ENCODE assay signal across 8 cellular contexts in genomic region chr17:60391419-60392041, GRCh38. TPM values are rescaled to one million over a fixed set of nuclear protein-coding genes. Genes with fewer than 3 reads are reported as not detected.
DNase-seq lines count a peak whose midpoint lies in the region; ATAC-seq lines count a peak whose summit lies in the region.

No MANE protein-coding gene starts in this region.

- DNase-seq in DMS 273 (lab: John Stamatoyannopoulos, UW; ENCODE audit: unreplicated experiment) = peak; percentile 92
- DNase-seq in immature natural killer cell = peak in 1 of 3 donors; percentile 19
- DNase-seq in stimulated activated effector memory CD8-positive, alpha-beta T cell treated with anti-CD3 and anti-CD28 coated beads, Interleukin-12 subunit alpha, Interleukin-12 subunit beta, amount 100 ng/mL, for 72 hours (ENCODE audit: low spot score in 2 of 2) = no peak
- no peak for DNase-seq in central memory CD4-positive, alpha-beta T cell

- H3K27ac ChIP-seq in HUES64 (ENCODE audit: low read depth, low read length) (peak overlapping the region; percentile 98), angular gyrus (ENCODE audit: low read depth, low read length) (peak overlapping the region; percentile 98)

- H3K9me3 ChIP-seq in HUES64 (ENCODE audit: insufficient read depth, low read depth, low read length) = no peaks in the 10 kb centered on the region

- WGBS in HUES64 = under 1% methylated on average over 38 of the region's 39 CpGs

- no peaks in the 10 kb centered on the region for H3K9me3 Mint-ChIP-seq in immature natural killer cell
- H3K9me3 Mint-ChIP-seq in stimulated activated effector memory CD8-positive, alpha-beta T cell treated with anti-CD3 and anti-CD28 coated beads, Interleukin-12 subunit alpha, Interleukin-12 subunit beta, amount 100 ng/mL, for 72 hours = no peaks in the 10 kb centered on the region

- H3K27me3 ChIP-seq in HUES64 (ENCODE audit: insufficient read depth, low read length) = no peaks in the 10 kb centered on the region

- H3K36me3 ChIP-seq in HUES64 (ENCODE audit: insufficient read depth, low read length) = no peaks in the 10 kb centered on the region

- peaks cover 39% of the 10 kb centered on the region for H3K4me1 ChIP-seq in HUES64 (ENCODE audit: insufficient read depth, low read length)

- peak overlapping the region; percentile 88 to 98 (median 95) for H3K27ac Mint-ChIP-seq in immature natural killer cell
- H3K27ac Mint-ChIP-seq in stimulated activated effector memory CD8-positive, alpha-beta T cell treated with anti-CD3 and anti-CD28 coated beads, Interleukin-12 subunit alpha, Interleukin-12 subunit beta, amount 100 ng/mL, for 72 hours = peak overlapping the region; percentile 93

- no peaks in the 10 kb centered on the region for H3K36me3 Mint-ChIP-seq in immature natural killer cell
- peaks cover 21% of the 10 kb centered on the region for H3K36me3 Mint-ChIP-seq in stimulated activated effector memory CD8-positive, alpha-beta T cell treated with anti-CD3 and anti-CD28 coated beads, Interleukin-12 subunit alpha, Interleukin-12 subunit beta, amount 100 ng/mL, for 72 hours

- H3K9ac ChIP-seq in HUES64 (ENCODE audit: low read depth, low read length) = peak overlapping the region; percentile 83

- H3K27me3 Mint-ChIP-seq in immature natural killer cell (ENCODE audit: low read depth in 3 of 3) = peaks cover 8 to 13% (median 13%) of the 10 kb centered on the region in 3 donors

- H3K4me3 ChIP-seq in HUES64 (ENCODE audit: low read length) = peak overlapping the region; percentile 90

- peak overlapping the region; percentile 94 to 97 (median 95) for H3K4me3 Mint-ChIP-seq in immature natural killer cell
- peak overlapping the region; percentile 94 for H3K4me3 Mint-ChIP-seq in stimulated activated effector memory CD8-positive, alpha-beta T cell treated with anti-CD3 and anti-CD28 coated beads, Interleukin-12 subunit alpha, Interleukin-12 subunit beta, amount 100 ng/mL, for 72 hours

- ATAC-seq in GM21447 (IDR thresholded peaks at IDR 0.05; ENCODE audit: unreplicated experiment) (peak; percentile 28), GM18520 (IDR thresholded peaks at IDR 0.05; ENCODE audit: unreplicated experiment) (no peak)
- ATAC-seq in stimulated activated effector memory CD8-positive, alpha-beta T cell treated with anti-CD3 and anti-CD28 coated beads, Interleukin-12 subunit alpha, Interleukin-12 subunit beta, amount 100 ng/mL, for 72 hours = peak; percentile 57

- H3K4me1 Mint-ChIP-seq in immature natural killer cell = peaks cover 38 to 50% of the 10 kb centered on the region in 2 donors
- peaks cover 36% of the 10 kb centered on the region for H3K4me1 Mint-ChIP-seq in stimulated activated effector memory CD8-positive, alpha-beta T cell treated with anti-CD3 and anti-CD28 coated beads, Interleukin-12 subunit alpha, Interleukin-12 subunit beta, amount 100 ng/mL, for 72 hours

RNA-seq across cellular contexts. Expression of gene USP32, which starts 0.4 kb away (rescaled TPM):
- 39.1 TPM for polyA plus RNA-seq in HUES64 (2013, experiment 1 of 2)
- polyA plus RNA-seq in HUES64 (2013, experiment 2 of 2) = 42.8 TPM
- 1 to 10 TPM; 4.5 to 8.1 (median 5.5) TPM for polyA plus RNA-seq in immature natural killer cell

RNA-seq across cellular contexts. Expression of gene CHCT1, which starts 30.8 kb away (rescaled TPM):
- not detected for polyA plus RNA-seq in HUES64 (2013, experiment 1 of 2)
- not detected for polyA plus RNA-seq in HUES64 (2013, experiment 2 of 2)
- not detected for polyA plus RNA-seq in immature natural killer cell
